10 cellular contexts compared by ENCODE assay signal in genomic region chr4:39933689-39934590, GRCh38. TPM values are rescaled to one million over a fixed set of nuclear protein-coding genes. Genes with fewer than 3 reads are reported as not detected.
DNase-seq lines count a peak whose midpoint lies in the region; ATAC-seq, FAIRE-seq and TF ChIP-seq lines count a peak whose summit lies in the region.
"Had no signal": no experiment of that assay in that cellular context is flagged by ENCODE, and none has a peak within 500 bp of the region (broad histone marks: within the 10 kb centered on the region; RNA-seq: fewer than 3 reads in every experiment).

No MANE protein-coding gene starts in this region.

- BruUV-seq in K562 (replicated peaks; lab: Mats Ljungman, UMichigan), result no TSS peak

- H3K27me3 Mint-ChIP-seq in IgD-negative memory B cell, result no peaks in the 10 kb centered on the region

- H3K27ac Mint-ChIP-seq in IgD-negative memory B cell, result peak overlapping the region; percentile 46 to 83 (median 70)

- H3K4me1 ChIP-seq in K562 (replicated peaks in 1 of 2; ENCODE audit: control insufficient read depth in 2 of 2, insufficient read depth in 2 of 2, low read length in 2 of 2), result no peaks in the 10 kb centered on the region

- POLR2A ChIA-PET in K562 (lab: Yijun Ruan, JAX), result interaction anchor here (0.5 to 1.2 kb wide), 5 partner anchors 10 to 41 kb away, joined by 3 to 6 read pairs (median 3); no protein-coding TSS in a partner anchor
- POLR2A ChIA-PET in HEK293T (lab: Yijun Ruan, JAX), result no interaction called here

- H3K79me2 ChIP-seq in K562 (ENCODE audit: control insufficient read depth, insufficient read depth, low read length), result peaks cover 83% of the 10 kb centered on the region

- peaks cover 35% of the 10 kb centered on the region for H3K36me3 ChIP-seq in K562 (ENCODE audit: control insufficient read depth, insufficient read depth, low read length)
- H3K36me3 ChIP-seq: breast epithelium had no signal

- H3K36me3 Mint-ChIP-seq in IgD-negative memory B cell, result no peaks in the 10 kb centered on the region

- peak overlapping the region in 2 of 4 donors; percentile 0 to 60 for H3K4me3 Mint-ChIP-seq in IgD-negative memory B cell

- no peaks in the 10 kb centered on the region for H3K9me3 ChIP-seq in K562 (replicated peaks; ENCODE audit: control insufficient read depth, insufficient read depth, low read depth, low read length)
- H3K9me3 ChIP-seq: breast epithelium had no signal

- H3K9ac ChIP-seq in K562 (ENCODE audit: insufficient read depth in 1 of 2, low read depth in 2 of 2, low read length in 2 of 2), result no peak overlapping the region

- H3K27ac ChIP-seq in K562 (ENCODE audit: extremely low read depth, low read depth, low read length) (no peak overlapping the region), substantia nigra (ENCODE audit: low read depth, low read length, poor library complexity, severe bottlenecking) (no peak overlapping the region)

- TF ChIP-seq RAD21 in K562 (CRISPR knock-in tag; conservative IDR thresholded peaks at IDR 0.05 in 1 of 2, IDR thresholded peaks at IDR 0.05 in 1 of 2), result no peak

- no peaks in the 10 kb centered on the region for H3K9me1 ChIP-seq in K562 (ENCODE audit: control insufficient read depth, insufficient read depth, low read length)

- DNase-seq in AG09309 (ENCODE audit: low read depth) (peak; percentile 18), K562 (ENCODE audit: extremely low read depth in 1 of 4, low spot score in 3 of 4) (no peak), lung microvascular endothelial cell (ENCODE audit: low read depth in 2 of 2) (peak; percentile 23 to 40), substantia nigra (lab: John Stamatoyannopoulos, UW) (no peak), HEK293T (ENCODE audit: extremely low spot score) (no peak)
- DNase-seq: KG1 had no signal

- CTCF ChIA-PET in K562 (lab: Yijun Ruan, JAX; ENCODE audit: low intra/inter-chr PET ratio), result no interaction called here
- CTCF ChIA-PET in HEK293T (lab: Yijun Ruan, JAX), result no interaction called here

- peaks cover 0 to 2% (median 0%) of the 10 kb centered on the region in 3 donors for H3K9me3 Mint-ChIP-seq in IgD-negative memory B cell

- H3K27me3 ChIP-seq in K562 (ENCODE audit: control insufficient read depth in 2 of 2, insufficient read depth in 2 of 2, low read length in 2 of 2), result no peaks in the 10 kb centered on the region
- H3K27me3 ChIP-seq: breast epithelium had no signal

- intact Hi-C loops in K562 (cut with micrococcal nuclease), result no loop called here

- peaks cover 39 to 47% (median 46%) of the 10 kb centered on the region in 3 donors for H3K4me1 Mint-ChIP-seq in IgD-negative memory B cell

- ATAC-seq in K562 (0 out of 3 replicates have a peak, but pooled peaks have one; percentile 22), HG02885 (IDR thresholded peaks at IDR 0.05; ENCODE audit: poor library complexity, unreplicated experiment) (no peak), HG03045 (IDR thresholded peaks at IDR 0.05; ENCODE audit: unreplicated experiment) (no peak)

- peak; percentile 19 for FAIRE-seq in K562 (lab: Jason Lieb, UNC)

- H3K4me3 ChIP-seq in AG09309 (ENCODE audit: control insufficient read depth, low read depth, low read length) (no peak overlapping the region), K562 (no peak overlapping the region)
- H3K4me3 ChIP-seq: breast epithelium had no signal

- 74% methylated on average over 7 of the region's 7 CpGs for WGBS in K562 (ENCODE audit: insufficient coverage, low coverage, missing lambda C conversion rate)

- TF ChIP-seq POLR2A in K562 (conservative IDR thresholded peaks at IDR 0.05), result no peak

- no peak for TF ChIP-seq EP300 in K562 (IDR thresholded peaks at IDR 0.05; ENCODE audit: low read length)

- no peak for TF ChIP-seq CTCF in AG09309 (IDR thresholded peaks at IDR 0.05; ENCODE audit: control insufficient read depth, insufficient read depth, low read depth, low read length, missing control alignments)
- no peak for TF ChIP-seq CTCF in K562 (IDR thresholded peaks at IDR 0.05 in 2 of 3, conservative IDR thresholded peaks at IDR 0.05 in 1 of 3; ENCODE audit: insufficient read depth in 2 of 3, low read depth in 1 of 3, low read length in 3 of 3)

- no peak overlapping the region for H3K4me2 ChIP-seq in K562 (ENCODE audit: insufficient read depth, low read length)

- no peak overlapping the region for H2AFZ ChIP-seq in K562 (ENCODE audit: low read depth, low read length)

- no peaks in the 10 kb centered on the region for H4K20me1 ChIP-seq in K562 (replicated peaks; ENCODE audit: control insufficient read depth, insufficient read depth, low read length)

- in situ Hi-C loops in K562 (cut with MboI), result no loop called here

TF ChIP-seq in K562, 482 proteins besides CTCF, POLR2A, EP300 and RAD21 (continues in another document):
- TF ChIP-seq ZNF232 (CRISPR knock-in tag; IDR thresholded peaks at IDR 0.05) (no peak), ZNF3 (CRISPR knock-in tag; IDR thresholded peaks at IDR 0.05) (no peak), TCF7L2 (IDR thresholded peaks at IDR 0.05; ENCODE audit: low read depth, low read length) (no peak), ZNF24 (IDR thresholded peaks at IDR 0.05) (no peak), BACH1 (tag; IDR thresholded peaks at IDR 0.05) (no peak), THAP12 (CRISPR knock-in tag; IDR thresholded peaks at IDR 0.05) (no peak), XRCC3 (IDR thresholded peaks at IDR 0.05) (no peak)

TF ChIP-seq in HEK293T, 16 proteins besides CTCF, POLR2A, EP300 and RAD21:
- TF ChIP-seq FOXM1 (IDR thresholded peaks at IDR 0.05; ENCODE audit: borderline replicate concordance) (no peak), CTBP1 (IDR thresholded peaks at IDR 0.05; ENCODE audit: borderline replicate concordance) (no peak), BHLHE40 (IDR thresholded peaks at IDR 0.05; ENCODE audit: borderline replicate concordance) (no peak), NFRKB (IDR thresholded peaks at IDR 0.05) (no peak), HDGF (IDR thresholded peaks at IDR 0.05; ENCODE audit: borderline replicate concordance) (no peak)

RNA-seq across cellular contexts. Expression of gene PDS5A, which starts 43.8 kb away (rescaled TPM):
- polyA plus RNA-seq in IgD-negative memory B cell (35.3 TPM), K562 (2011; rRNA removed) (53.9 and 76.8 TPM in 2 replicates), K562 (2014; fragmentation: Illumina TruSeq; extraction: Trizol) (58.8 and 70.0 TPM in 2 replicates), K562 (2014; fragmentation: Nextera tagmentation; extraction: Ambion mirVana) (10 to 100 TPM; 16.4 to 20.6 TPM), K562 (2014; rRNA removed) (37.5 and 42.7 TPM in 2 replicates)
- 140 and 293 TPM in 2 replicates for total RNA-seq in K562 (2011; cell fraction: chromatin; rRNA removed; ENCODE audit: low replicate concordance)
- total RNA-seq in K562 (2011; cell fraction: nucleolus; rRNA removed), result 64.2 and 82.5 TPM in 2 replicates
- 142 and 155 TPM in 2 replicates for total RNA-seq in K562 (2011; cell fraction: nucleoplasm; rRNA removed)
- total RNA-seq in K562 (2014; rRNA removed) (50.9 and 53.8 TPM in 2 replicates), K562 (2014; rRNA removed; fragmentation: Illumina TruSeq; extraction: Trizol) (85.4 and 93.5 TPM in 2 replicates), K562 (2015; rRNA removed; fragmentation: Illumina TruSeq; extraction: Trizol) (77.5 and 83.7 TPM in 2 replicates), K562 (2021) (77.9 and 80.6 TPM in 2 replicates), lung microvascular endothelial cell (35.1 and 52.8 TPM in 2 replicates)
- polyA plus RNA-seq in K562 (2011; cell fraction: cytosol; rRNA removed), result 13.1 and 21.1 TPM in 2 replicates
- 28.7 and 37.1 TPM in 2 replicates for polyA plus RNA-seq in K562 (2011; cell fraction: nucleus; rRNA removed)
- 44.8 and 47.1 TPM in 2 replicates for polyA plus RNA-seq in K562 (2012)
- polyA minus RNA-seq in K562 (2011; rRNA and poly(A)+ RNA removed), result 181 and 192 TPM in 2 replicates
- polyA minus RNA-seq in K562 (2011; cell fraction: cytosol; rRNA and poly(A)+ RNA removed), result 91.7 and 144 TPM in 2 replicates
- 66.8 and 92.1 TPM in 2 replicates for polyA minus RNA-seq in K562 (2011; cell fraction: nucleus; rRNA and poly(A)+ RNA removed)

Comparison
In these comparisons a context has a peak if more than half of its experiments do, and no peak if none do; other contexts are left out.
1. DNase-seq: peak in AG09309 (single experiment) and lung microvascular endothelial cell (2 of 2); none in K562 (0 of 4), substantia nigra (0 of 49) and HEK293T (single experiment).